ENCODE assay signal across 11 cellular contexts in genomic region chr5:127290946-127291763, GRCh38. TPM values are rescaled to one million over a fixed set of nuclear protein-coding genes. Genes with fewer than 3 reads are reported as not detected.
A peak's percentile ranks its signal among the peaks of the same experiment; 100 is the strongest.
DNase-seq lines count a peak whose midpoint lies in the region; TF ChIP-seq lines count a peak whose summit lies in the region.
"Had no signal": no experiment of that assay in that cellular context is flagged by ENCODE, and none has a peak within 500 bp of the region (broad histone marks: within the 10 kb centered on the region; RNA-seq: fewer than 3 reads in every experiment).

No MANE protein-coding gene starts in this region.

- H3K4me3 Mint-ChIP-seq in Calu3 (ENCODE audit: low read depth, unreplicated experiment) (peak overlapping the region; percentile 79), progenitor cell of endocrine pancreas (ENCODE audit: low read depth) (peak overlapping the region; percentile 83)

- CTCF ChIA-PET in Calu3 (lab: Charles Lee) (interaction anchor here (1.3 kb wide), 1 partner anchor 202 kb away, joined by 5 read pairs; no protein-coding TSS in a partner anchor), HEK293T (lab: Yijun Ruan, JAX) (interaction anchor here (0.6 to 1.5 kb wide), 2 partner anchors 25 to 192 kb away, joined by 3 to 4 read pairs; no protein-coding TSS in a partner anchor)

- H3K9me3 Mint-ChIP-seq in Calu3 (ENCODE audit: low read depth, unreplicated experiment) (no peaks in the 10 kb centered on the region), progenitor cell of endocrine pancreas (ENCODE audit: low read depth) (peaks cover 5% of the 10 kb centered on the region)

- H3K27me3 Mint-ChIP-seq in Calu3 (ENCODE audit: unreplicated experiment) (peaks cover 72% of the 10 kb centered on the region), progenitor cell of endocrine pancreas (peaks cover 35% of the 10 kb centered on the region)

- no peak for DNase-seq in Calu3
- no peak for DNase-seq in progenitor cell of endocrine pancreas (ENCODE audit: low spot score, unreplicated experiment)
- no peak for DNase-seq in NCI-H1092 treated with DMSO at 0.1 percent for 48 hours (lab: John Stamatoyannopoulos, UW)
- no peak for DNase-seq in HEK293T (ENCODE audit: extremely low spot score)
- no peak for DNase-seq in SKM-1 (lab: John Stamatoyannopoulos, UW; ENCODE audit: unreplicated experiment)
- DNase-seq in GF-D8 (lab: John Stamatoyannopoulos, UW): no peak
- DNase-seq: stimulated activated naive CD4-positive, alpha-beta T cell had no signal

- H3K27ac ChIP-seq in angular gyrus (ENCODE audit: low read depth, low read length): peak overlapping the region; percentile 96
- H3K27ac ChIP-seq: HL-60 had no signal

- peak overlapping the region; percentile 83 for H3K4me3 ChIP-seq in iPS-18c (ENCODE audit: insufficient read depth, low read depth, low read length)

- H3K36me3 Mint-ChIP-seq in Calu3 (ENCODE audit: insufficient read depth, unreplicated experiment) (peaks cover 16% of the 10 kb centered on the region), progenitor cell of endocrine pancreas (ENCODE audit: insufficient read depth) (no peaks in the 10 kb centered on the region)

- H3K27ac Mint-ChIP-seq in Calu3 (ENCODE audit: unreplicated experiment) (no peak overlapping the region), progenitor cell of endocrine pancreas (peak overlapping the region; percentile 30)

- POLR2A ChIA-PET in HEK293T (lab: Yijun Ruan, JAX): no interaction called here

- TF ChIP-seq CTCF in Calu3 (IDR thresholded peaks at IDR 0.05; ENCODE audit: unreplicated experiment): no peak
- TF ChIP-seq CTCF in progenitor cell of endocrine pancreas (IDR thresholded peaks at IDR 0.05; ENCODE audit: unreplicated experiment): no peak

- BruUV-seq in Calu3 (replicated peaks; lab: Mats Ljungman, UMichigan): no TSS peak

- intact Hi-C loops in Calu3 (cut with micrococcal nuclease; ENCODE audit: unreplicated experiment): loop anchor here (1.0 to 10.0 kb wide), 3 partner anchors 151 to 636 kb away; no protein-coding TSS in a partner anchor

- H3K9me3 ChIP-seq in iPS-18c (ENCODE audit: control insufficient read depth, insufficient read depth, low read length): no peaks in the 10 kb centered on the region

- peaks cover 10% of the 10 kb centered on the region for H3K4me1 Mint-ChIP-seq in Calu3 (ENCODE audit: low read depth, unreplicated experiment)
- H3K4me1 Mint-ChIP-seq in progenitor cell of endocrine pancreas (ENCODE audit: low read depth): peaks cover 13% of the 10 kb centered on the region

TF ChIP-seq in HEK293T, 16 proteins besides CTCF, POLR2A, EP300 and RAD21:
- no peak for TF ChIP-seq ELF4 (IDR thresholded peaks at IDR 0.05)
- TF ChIP-seq LEF1 (IDR thresholded peaks at IDR 0.05; ENCODE audit: borderline replicate concordance): no peak
- no peak for TF ChIP-seq FOXK2 (IDR thresholded peaks at IDR 0.05)
- TF ChIP-seq HDGF (IDR thresholded peaks at IDR 0.05; ENCODE audit: borderline replicate concordance): no peak
- TF ChIP-seq SP1 (IDR thresholded peaks at IDR 0.05): no peak
- TF ChIP-seq FOXM1 (IDR thresholded peaks at IDR 0.05; ENCODE audit: borderline replicate concordance): no peak
- no peak for TF ChIP-seq ARNT (IDR thresholded peaks at IDR 0.05)
- TF ChIP-seq PKNOX1 (IDR thresholded peaks at IDR 0.05): no peak
- TF ChIP-seq CTBP1 (IDR thresholded peaks at IDR 0.05; ENCODE audit: borderline replicate concordance): no peak
- TF ChIP-seq BHLHE40 (IDR thresholded peaks at IDR 0.05; ENCODE audit: borderline replicate concordance): no peak
- TF ChIP-seq L3MBTL2 (conservative IDR thresholded peaks at IDR 0.05): no peak
- TF ChIP-seq FOXA1 (IDR thresholded peaks at IDR 0.05): no peak
- no peak for TF ChIP-seq SUZ12 (IDR thresholded peaks at IDR 0.05)
- no peak for TF ChIP-seq NFRKB (IDR thresholded peaks at IDR 0.05)
- TF ChIP-seq ZNF384 (IDR thresholded peaks at IDR 0.05): no peak
- TF ChIP-seq TARDBP (IDR thresholded peaks at IDR 0.05): no peak

RNA-seq across cellular contexts. Expression of gene MEGF10, which starts 0.6 kb away (rescaled TPM):
- 0.56 and 0.71 TPM in 2 replicates for total RNA-seq in Calu3 (2022)
- total RNA-seq in progenitor cell of endocrine pancreas: 8.2 and 12.5 TPM in 2 replicates
- total RNA-seq: T-helper 1 cell treated with Interleukin-12 subunit alpha and Interleukin-12 subunit beta and Interleukin-4 antibody, amounts not matched to agents 30 ng/mL and 1 ng/mL, for 36 hours had no signal
